ENCODE assay signal across 1 cellular context in the genomic region with DNA sequence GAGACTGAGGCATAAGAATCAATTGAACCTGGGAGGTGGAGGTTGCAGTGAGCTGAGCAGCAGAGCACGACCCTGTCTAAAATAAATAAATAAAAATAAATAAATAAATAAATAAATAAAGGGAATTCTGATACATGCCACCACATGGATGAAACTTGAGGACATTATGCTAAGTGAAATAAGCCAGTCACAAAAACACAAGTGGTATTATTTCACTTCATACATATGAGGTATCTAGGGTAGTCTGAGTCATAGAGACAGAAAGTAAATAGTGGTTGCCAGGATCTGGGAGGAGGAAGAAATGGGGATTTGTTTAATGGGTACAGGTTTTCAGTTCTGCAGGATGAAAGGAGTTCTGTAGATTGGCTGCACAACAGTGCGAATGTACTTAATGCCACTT.
TF ChIP-seq lines count a peak whose summit lies in the region.

No MANE protein-coding gene starts in this region.

TF ChIP-seq in HepG2, 621 proteins besides CTCF, POLR2A, EP300 and RAD21 (continued from another document):
- TF ChIP-seq, protein P1, sequence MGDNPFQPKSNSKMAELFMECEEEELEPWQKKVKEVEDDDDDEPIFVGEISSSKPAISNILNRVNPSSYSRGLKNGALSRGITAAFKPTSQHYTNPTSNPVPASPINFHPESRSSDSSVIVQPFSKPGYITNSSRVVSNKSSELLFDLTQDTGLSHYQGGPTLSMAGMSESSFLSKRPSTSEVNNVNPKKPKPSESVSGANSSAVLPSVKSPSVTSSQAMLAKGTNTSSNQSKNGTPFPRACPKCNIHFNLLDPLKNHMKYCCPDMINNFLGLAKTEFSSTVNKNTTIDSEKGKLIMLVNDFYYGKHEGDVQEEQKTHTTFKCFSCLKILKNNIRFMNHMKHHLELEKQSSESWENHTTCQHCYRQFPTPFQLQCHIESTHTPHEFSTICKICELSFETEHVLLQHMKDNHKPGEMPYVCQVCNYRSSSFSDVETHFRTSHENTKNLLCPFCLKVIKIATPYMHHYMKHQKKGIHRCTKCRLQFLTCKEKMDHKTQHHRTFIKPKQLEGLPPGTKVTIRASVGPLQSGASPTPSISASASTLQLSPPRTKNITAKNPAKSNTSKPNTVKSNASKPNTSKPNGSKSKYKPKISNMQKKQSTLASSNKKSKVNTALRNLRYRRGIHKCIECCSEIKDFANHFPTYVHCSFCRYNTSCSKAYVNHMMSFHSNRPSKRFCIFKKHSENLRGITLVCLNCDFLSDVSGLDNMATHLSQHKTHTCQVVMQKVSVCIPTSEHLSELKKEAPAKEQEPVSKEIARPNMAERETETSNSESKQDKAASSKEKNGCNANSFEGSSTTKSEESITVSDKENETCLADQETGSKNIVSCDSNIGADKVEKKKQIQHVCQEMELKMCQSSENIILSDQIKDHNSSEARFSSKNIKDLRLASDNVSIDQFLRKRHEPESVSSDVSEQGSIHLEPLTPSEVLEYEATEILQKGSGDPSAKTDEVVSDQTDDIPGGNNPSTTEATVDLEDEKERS (CRISPR knock-in tag; IDR thresholded peaks at IDR 0.05) = no peak
- TF ChIP-seq NFIB (CRISPR knock-in tag; IDR thresholded peaks at IDR 0.05; ENCODE audit: borderline replicate concordance) (no peak), TAF1 (CRISPR knock-in tag; IDR thresholded peaks at IDR 0.05) (no peak), U2AF1 (optimal IDR thresholded peaks at IDR 0.05; ENCODE audit: low read depth, low read length) (no peak), BHLHE40 (IDR thresholded peaks at IDR 0.05; ENCODE audit: low read length) (no peak), ZNF382 (CRISPR knock-in tag; IDR thresholded peaks at IDR 0.05; ENCODE audit: borderline replicate concordance) (no peak), TGIF2 (CRISPR knock-in tag; IDR thresholded peaks at IDR 0.05) (no peak), EED (CRISPR knock-in tag; IDR thresholded peaks at IDR 0.05) (no peak), RBAK (CRISPR knock-in tag; IDR thresholded peaks at IDR 0.05) (no peak)
- TF ChIP-seq, protein P2, sequence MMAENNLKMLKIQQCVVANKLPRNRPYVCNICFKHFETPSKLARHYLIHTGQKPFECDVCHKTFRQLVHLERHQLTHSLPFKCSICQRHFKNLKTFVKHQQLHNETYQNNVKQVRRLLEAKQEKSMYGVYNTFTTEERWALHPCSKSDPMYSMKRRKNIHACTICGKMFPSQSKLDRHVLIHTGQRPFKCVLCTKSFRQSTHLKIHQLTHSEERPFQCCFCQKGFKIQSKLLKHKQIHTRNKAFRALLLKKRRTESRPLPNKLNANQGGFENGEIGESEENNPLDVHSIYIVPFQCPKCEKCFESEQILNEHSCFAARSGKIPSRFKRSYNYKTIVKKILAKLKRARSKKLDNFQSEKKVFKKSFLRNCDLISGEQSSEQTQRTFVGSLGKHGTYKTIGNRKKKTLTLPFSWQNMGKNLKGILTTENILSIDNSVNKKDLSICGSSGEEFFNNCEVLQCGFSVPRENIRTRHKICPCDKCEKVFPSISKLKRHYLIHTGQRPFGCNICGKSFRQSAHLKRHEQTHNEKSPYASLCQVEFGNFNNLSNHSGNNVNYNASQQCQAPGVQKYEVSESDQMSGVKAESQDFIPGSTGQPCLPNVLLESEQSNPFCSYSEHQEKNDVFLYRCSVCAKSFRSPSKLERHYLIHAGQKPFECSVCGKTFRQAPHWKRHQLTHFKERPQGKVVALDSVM (CRISPR knock-in tag; IDR thresholded peaks at IDR 0.05) = no peak
